ENCODE assay signal across 35 cellular contexts in the genomic region with DNA sequence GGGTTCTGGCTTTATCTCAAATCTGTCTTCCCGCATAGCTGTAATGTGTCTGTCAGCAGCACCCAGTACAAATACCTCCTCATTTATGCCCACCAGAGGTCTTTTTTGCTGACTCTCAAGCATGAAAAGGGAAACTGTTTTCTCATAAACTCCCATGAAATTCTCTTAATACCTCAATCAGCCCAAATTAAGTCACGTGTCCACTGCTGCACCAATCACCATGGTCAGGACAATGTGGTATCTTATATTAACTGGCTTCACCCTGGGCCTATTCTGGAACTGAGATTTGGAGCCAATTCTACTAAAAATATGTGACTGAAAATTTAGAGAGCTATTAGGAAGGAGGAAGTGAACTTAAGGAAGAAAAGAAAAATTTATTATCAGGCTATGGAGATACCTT. TPM values are rescaled to one million over a fixed set of nuclear protein-coding genes. Genes with fewer than 3 reads are reported as not detected.
"Had no signal": no experiment of that assay in that cellular context is flagged by ENCODE, and none has a peak within 500 bp of the region (broad histone marks: within the 10 kb centered on the region; RNA-seq: fewer than 3 reads in every experiment).

No MANE protein-coding gene starts in this region.

- H3K27me3 Mint-ChIP-seq: effector memory CD8-positive, alpha-beta T cell had no signal

- H3K4me1 Mint-ChIP-seq: mesothelial cell of epicardium, naive B cell had no signal

- H3K4me1 ChIP-seq: colonic mucosa, esophagus squamous epithelium, gastrocnemius medialis, heart right ventricle, left lung, lower lobe of right lung had no signal

- DNase-seq: colonic mucosa; cortex of kidney; effector CD8-positive, alpha-beta T cell; effector memory CD8-positive, alpha-beta T cell; endodermal cell; erythroblast; esophagus squamous epithelium; foreskin fibroblast; foreskin melanocyte; gastrocnemius medialis; glutamatergic neuron; head of caudate nucleus; heart right ventricle; hippocampal formation; left cardiac atrium; left lung; left ventricle myocardium superior; lower lobe of right lung; mesenchymal stem cell; mucosa of descending colon; naive B cell had no signal

- H3K9me3 ChIP-seq: colonic mucosa, esophagus squamous epithelium, gastrocnemius medialis, lower lobe of right lung, mucosa of descending colon had no signal

- H3K36me3 ChIP-seq: colonic mucosa, esophagus squamous epithelium, gastrocnemius medialis, heart right ventricle, left lung, lower lobe of right lung had no signal

- H3K36me3 Mint-ChIP-seq: naive B cell had no signal

- H3K27ac Mint-ChIP-seq: dendritic cell treated with granulocyte-macrophage colony-stimulating factor and Interleukin-4, amounts not matched to agents 40 ng/mL and 50 ng/mL, for 4 days; effector memory CD8-positive, alpha-beta T cell; endodermal cell; mesothelial cell of epicardium; naive B cell had no signal

- H3K4me3 ChIP-seq: colonic mucosa, esophagus squamous epithelium, gastrocnemius medialis, heart right ventricle, left lung, lower lobe of right lung, mucosa of descending colon had no signal

- FAIRE-seq: endometrium, islet of Langerhans, keratinocyte had no signal

- ATAC-seq: effector memory CD8-positive, alpha-beta T cell; esophagus mucosa; gastrocnemius medialis; heart right ventricle; left cardiac atrium; left lung; left ventricle myocardium superior; lower lobe of right lung; mucosa of descending colon had no signal

- H3K27me3 ChIP-seq: colonic mucosa, esophagus squamous epithelium, gastrocnemius medialis, heart right ventricle, left lung had no signal

- H3K4me3 Mint-ChIP-seq: dendritic cell treated with granulocyte-macrophage colony-stimulating factor and Interleukin-4, amounts not matched to agents 40 ng/mL and 50 ng/mL, for 4 days; effector memory CD8-positive, alpha-beta T cell; endodermal cell; mesothelial cell of epicardium; naive B cell had no signal

- H3K27ac ChIP-seq: colonic mucosa, epithelial cell of prostate, esophagus squamous epithelium, gastrocnemius medialis, heart right ventricle, left lung, lower lobe of right lung had no signal

- H3K9me3 Mint-ChIP-seq: dendritic cell treated with granulocyte-macrophage colony-stimulating factor and Interleukin-4, amounts not matched to agents 40 ng/mL and 50 ng/mL, for 4 days had no signal

RNA-seq across cellular contexts. Expression of a gene that starts 58.4 kb away (rescaled TPM):
- total RNA-seq: colonic mucosa, dermis microvascular lymphatic vessel endothelial cell, endodermal cell, esophagus mucosa, gastrocnemius medialis, glomerular endothelial cell, heart right ventricle, kidney epithelial cell, left cardiac atrium, left lung, left ventricle myocardium superior, lower leg skin, lower lobe of right lung, lung microvascular endothelial cell, mesenteric fat pad, mesothelial cell of epicardium, mucosa of descending colon, myocyte had no signal
- polyA plus RNA-seq: heart right ventricle, keratinocyte had no signal
